In the genomic region with DNA sequence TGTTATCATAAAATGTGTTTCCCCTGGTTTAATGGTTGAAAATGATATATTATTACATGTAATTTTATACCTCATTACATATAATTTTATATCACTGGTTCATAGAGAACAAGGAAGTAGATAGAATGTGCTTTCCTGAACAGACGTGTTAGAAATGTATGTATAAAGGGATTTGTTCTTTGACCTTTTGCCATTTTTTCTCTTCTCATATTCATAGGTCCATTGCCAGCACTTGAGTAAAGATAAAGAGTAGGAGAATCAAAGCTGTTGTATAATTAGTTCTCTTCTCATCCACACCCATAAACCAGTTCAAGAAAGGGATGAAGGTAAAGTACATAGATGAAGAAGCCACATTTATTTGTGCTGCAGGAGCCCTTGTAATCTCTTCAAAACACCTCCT, we compare ENCODE assay signal across 17 cellular contexts. TPM values are rescaled to one million over a fixed set of nuclear protein-coding genes. Genes with fewer than 3 reads are reported as not detected.
DNase-seq lines count a peak whose midpoint lies in the region; ATAC-seq and TF ChIP-seq lines count a peak whose summit lies in the region.
"Had no signal": no experiment of that assay in that cellular context is flagged by ENCODE, and none has a peak within 500 bp of the region (broad histone marks: within the 10 kb centered on the region; RNA-seq: fewer than 3 reads in every experiment).

No MANE protein-coding gene starts in this region.

- peaks cover 82% of the 10 kb centered on the region for H3K79me2 ChIP-seq in smooth muscle cell (ENCODE audit: low read depth)

- peaks cover 0 to 10% (median 7%) of the 10 kb centered on the region in 5 donors for H3K27me3 Mint-ChIP-seq in naive thymus-derived CD4-positive, alpha-beta T cell

- H3K4me2 ChIP-seq in smooth muscle cell: peak overlapping the region; percentile 36

- H3K9ac ChIP-seq in smooth muscle cell (ENCODE audit: low read depth): no peak overlapping the region

- CTCF ChIA-PET in naive thymus-derived CD4-positive, alpha-beta T cell (lab: Charles Lee): no interaction called here

- H3F3A ChIP-seq in smooth muscle cell (ENCODE audit: low read depth): peaks cover 20% of the 10 kb centered on the region

- no peaks in the 10 kb centered on the region for H3K36me3 ChIP-seq in ascending aorta
- H3K36me3 ChIP-seq in mucosa of descending colon (ENCODE audit: low read depth): no peaks in the 10 kb centered on the region
- H3K36me3 ChIP-seq in smooth muscle cell (ENCODE audit: low read depth): no peaks in the 10 kb centered on the region
- no peaks in the 10 kb centered on the region for H3K36me3 ChIP-seq in naive thymus-derived CD4-positive, alpha-beta T cell (ENCODE audit: control insufficient read depth in 2 of 3, insufficient read depth in 3 of 3, low read length in 3 of 3)
- H3K36me3 ChIP-seq: Peyer's patch had no signal

- DNase-seq in NCI-H2081 treated with DMSO at 0.1 percent for 48 hours (lab: John Stamatoyannopoulos, UW) (peak; percentile 7), ascending aorta (ENCODE audit: low spot score in 2 of 2) (no peak), mucosa of descending colon (no peak), smooth muscle cell (lab: John Stamatoyannopoulos, UW; ENCODE audit: unreplicated experiment) (no peak), lower leg skin (ENCODE audit: low spot score in 2 of 2) (no peak), T-helper 9 cell (no peak), SW480 (ENCODE audit: low spot score) (no peak)
- DNase-seq in naive thymus-derived CD4-positive, alpha-beta T cell: no peak
- DNase-seq: DMS 273 treated with DMSO at 0.1 percent for 48 hours, GOT3, KG1, NCI-H1417 treated with DMSO at 0.1 percent for 48 hours, NCI-H187 treated with DMSO at 0.1 percent for 48 hours, NCI-H2171, NCI-H446 treated with DMSO at 0.1 percent for 48 hours, Peyer's patch had no signal

- peaks cover 0 to 4% (median 0%) of the 10 kb centered on the region in 5 donors for H3K36me3 Mint-ChIP-seq in naive thymus-derived CD4-positive, alpha-beta T cell

- H3K27me3 ChIP-seq in ascending aorta (no peaks in the 10 kb centered on the region), smooth muscle cell (ENCODE audit: low read depth) (no peaks in the 10 kb centered on the region)
- H3K27me3 ChIP-seq in naive thymus-derived CD4-positive, alpha-beta T cell (ENCODE audit: control insufficient read depth in 2 of 2, insufficient read depth in 2 of 2, low read length in 2 of 2): no peaks in the 10 kb centered on the region
- H3K27me3 ChIP-seq: Peyer's patch had no signal

- no peaks in the 10 kb centered on the region for H4K20me1 ChIP-seq in smooth muscle cell (ENCODE audit: low read depth)

- peak overlapping the region; percentile 27 to 32 for H3K27ac ChIP-seq in ascending aorta
- H3K27ac ChIP-seq in smooth muscle cell (ENCODE audit: low read depth): peak overlapping the region; percentile 85
- H3K27ac ChIP-seq in naive thymus-derived CD4-positive, alpha-beta T cell (ENCODE audit: low read depth, low read length): no peak overlapping the region
- H3K27ac ChIP-seq: Peyer's patch had no signal

- no peak for TF ChIP-seq POLR2A in lower leg skin (IDR thresholded peaks at IDR 0.05)

- H3K9me3 ChIP-seq in ascending aorta (no peaks in the 10 kb centered on the region), mucosa of descending colon (no peaks in the 10 kb centered on the region), smooth muscle cell (replicated peaks; ENCODE audit: low read depth) (no peaks in the 10 kb centered on the region)
- H3K9me3 ChIP-seq in naive thymus-derived CD4-positive, alpha-beta T cell (ENCODE audit: control insufficient read depth in 2 of 3, low read length in 3 of 3): no peaks in the 10 kb centered on the region
- H3K9me3 ChIP-seq: Peyer's patch had no signal

- H3K4me1 Mint-ChIP-seq in naive thymus-derived CD4-positive, alpha-beta T cell: peaks cover 0 to 4% (median 0%) of the 10 kb centered on the region in 7 donors

- no peak overlapping the region for H3K27ac Mint-ChIP-seq in naive thymus-derived CD4-positive, alpha-beta T cell

- H3K4me3 Mint-ChIP-seq in naive thymus-derived CD4-positive, alpha-beta T cell: no peak overlapping the region
- H3K4me3 Mint-ChIP-seq: CD14-positive monocyte had no signal

- POLR2A ChIA-PET in naive thymus-derived CD4-positive, alpha-beta T cell (lab: Charles Lee): no interaction called here

- peaks cover 0 to 4% (median 1%) of the 10 kb centered on the region in 11 donors for H3K9me3 Mint-ChIP-seq in naive thymus-derived CD4-positive, alpha-beta T cell

- WGBS in smooth muscle cell (ENCODE audit: low lambda C conversion rate): 100% methylated on average over 1 of the region's 1 CpG
- WGBS in lower leg skin, 2 donors: 59 to 62% methylated on average over 1 of the region's 1 CpG

- intact Hi-C loops in ascending aorta (cut with DNase I): loop anchor here (2.0 kb wide), 1 partner anchor 46 kb away; a partner anchor contains a TSS
- intact Hi-C loops in mucosa of descending colon (cut with DNase I, micrococcal nuclease): no loop called here
- intact Hi-C loops in naive thymus-derived CD4-positive, alpha-beta T cell (cut with micrococcal nuclease): no loop called here
- intact Hi-C loops in lower leg skin (cut with DNase I; ENCODE audit: low total_unique reads): no loop called here

- H2AFZ ChIP-seq in smooth muscle cell (ENCODE audit: low read depth): no peak overlapping the region

- H3K4me1 ChIP-seq in ascending aorta: peaks cover 0 to 8% of the 10 kb centered on the region in 2 donors
- peaks cover 4% of the 10 kb centered on the region for H3K4me1 ChIP-seq in mucosa of descending colon (ENCODE audit: low read depth)
- peaks cover 32% of the 10 kb centered on the region for H3K4me1 ChIP-seq in smooth muscle cell (ENCODE audit: low read depth)
- H3K4me1 ChIP-seq in naive thymus-derived CD4-positive, alpha-beta T cell (ENCODE audit: control insufficient read depth in 2 of 2, insufficient read depth in 2 of 2, low read length in 2 of 2): no peaks in the 10 kb centered on the region

- ATAC-seq in mucosa of descending colon: peak; percentile 51
- ATAC-seq in naive thymus-derived CD4-positive, alpha-beta T cell: no peak

- H3K4me3 ChIP-seq in ascending aorta (no peak overlapping the region), mucosa of descending colon (no peak overlapping the region), smooth muscle cell (no peak overlapping the region), lower leg skin (ENCODE audit: low read depth, poor library complexity, severe bottlenecking) (no peak overlapping the region)
- H3K4me3 ChIP-seq in naive thymus-derived CD4-positive, alpha-beta T cell (ENCODE audit: low read length): no peak overlapping the region
- H3K4me3 ChIP-seq: Peyer's patch had no signal

- TF ChIP-seq CTCF in ascending aorta (IDR thresholded peaks at IDR 0.05) (no peak), mucosa of descending colon (IDR thresholded peaks at IDR 0.05) (no peak), smooth muscle cell (IDR thresholded peaks at IDR 0.05; ENCODE audit: borderline replicate concordance, insufficient read depth, poor library complexity, severe bottlenecking) (no peak), lower leg skin (IDR thresholded peaks at IDR 0.05) (no peak)

RNA-seq across cellular contexts. Expression of a gene that starts 46.7 kb away (rescaled TPM):
- total RNA-seq in ascending aorta (7.3 TPM), mucosa of descending colon (10 to 100 TPM; 11.6 to 47.3 (median 15.0) TPM), smooth muscle cell (89.7 and 127 TPM in 2 replicates), lower leg skin (10 to 100 TPM; 17.2 to 35.2 (median 25.1) TPM)
- polyA plus RNA-seq in smooth muscle cell: 15.6 and 25.7 TPM in 2 replicates
- total RNA-seq in naive thymus-derived CD4-positive, alpha-beta T cell: 1 to 10 TPM in 4 of 5 experiments, under 1 TPM in 1; 0.89 to 3.6 (median 1.9) TPM
- polyA plus RNA-seq in naive thymus-derived CD4-positive, alpha-beta T cell: under 1 TPM in 1 of 2 donors, not detected in 1; 0.61 TPM
